In the genomic region with DNA sequence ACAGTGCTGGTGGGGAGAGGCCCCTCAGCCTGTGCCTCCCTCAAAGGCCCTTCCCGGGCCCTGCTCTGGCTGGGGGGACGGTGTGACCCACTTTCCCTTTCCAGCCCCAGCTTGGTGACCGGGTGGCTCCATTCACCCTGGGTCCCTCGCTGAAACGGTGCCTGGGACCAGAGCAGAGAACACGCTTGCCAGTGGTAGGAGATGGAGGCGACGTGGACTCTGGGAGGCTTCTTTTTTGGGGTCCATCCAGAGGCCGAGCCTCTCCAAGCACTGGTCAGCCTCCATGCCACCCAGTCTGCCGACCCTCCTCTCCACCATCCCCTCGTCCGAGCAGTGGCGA, we compare ENCODE assay signal across 21 cellular contexts. TPM values are rescaled to one million over a fixed set of nuclear protein-coding genes. Genes with fewer than 3 reads are reported as not detected.
DNase-seq lines count a peak whose midpoint lies in the region; ATAC-seq, FAIRE-seq and TF ChIP-seq lines count a peak whose summit lies in the region.
"Had no signal": no experiment of that assay in that cellular context is flagged by ENCODE, and none has a peak within 500 bp of the region (broad histone marks: within the 10 kb centered on the region; RNA-seq: fewer than 3 reads in every experiment).

No MANE protein-coding gene starts in this region.

- POLR2A ChIA-PET in A673 (lab: Charles Lee; ENCODE audit: low non-redundant PET), result no interaction called here
- POLR2A ChIA-PET in HCT116 (lab: Charles Lee), result no interaction called here
- POLR2A ChIA-PET in GM12878 (lab: Charles Lee), result no interaction called here

- H3K4me3 ChIP-seq in A673 (ENCODE audit: low read depth, low read length, poor library complexity, severe bottlenecking) (no peak overlapping the region), HCT116 (replicated peaks in 1 of 2; ENCODE audit: low read depth in 1 of 2, low read length in 2 of 2) (no peak overlapping the region), GM12878 (no peak overlapping the region), osteoblast (ENCODE audit: insufficient read depth, low read length) (no peak overlapping the region), small intestine (ENCODE audit: low read depth in 1 of 2, low read length in 2 of 2) (no peak overlapping the region)
- H3K4me3 ChIP-seq: GM23248 had no signal

- H2AFZ ChIP-seq in HCT116 (ENCODE audit: low read depth, low read length, poor library complexity, severe bottlenecking) (no peak overlapping the region), GM12878 (ENCODE audit: control insufficient read depth, low read depth, low read length) (no peak overlapping the region), osteoblast (ENCODE audit: low read length) (no peak overlapping the region)
- H2AFZ ChIP-seq: GM23248 had no signal

- TF ChIP-seq CTCF in A673 (conservative IDR thresholded peaks at IDR 0.05; ENCODE audit: low read depth, low read length) (no peak), HCT116 (IDR thresholded peaks at IDR 0.05 in 2 of 3, conservative IDR thresholded peaks at IDR 0.05 in 1 of 3; ENCODE audit: borderline replicate concordance in 1 of 3, insufficient read depth in 1 of 3, low read depth in 2 of 3, low read length in 2 of 3) (no peak), GM12878 (IDR thresholded peaks at IDR 0.05 in 2 of 3, conservative IDR thresholded peaks at IDR 0.05 in 1 of 3; ENCODE audit: control insufficient read depth in 2 of 3, extremely low read depth in 1 of 3, insufficient read depth in 1 of 3, low read depth in 3 of 3, low read length in 3 of 3) (no peak), osteoblast (IDR thresholded peaks at IDR 0.05; ENCODE audit: extremely low read depth, low read depth, low read length) (no peak)

- WGBS in GM12878 (ENCODE audit: insufficient coverage, insufficient replicate concordance, low lambda C conversion rate, missing lambda C conversion rate), result 63% methylated on average over 13 of the region's 13 CpGs
- WGBS in small intestine, 3 donors, result 81 to 86% (median 82%) methylated on average over 13 of the region's 13 CpGs

- H3K27me3 ChIP-seq in A673 (replicated peaks; ENCODE audit: insufficient read depth, low read depth, low read length, poor library complexity), result no peaks in the 10 kb centered on the region
- no peaks in the 10 kb centered on the region for H3K27me3 ChIP-seq in HCT116 (ENCODE audit: insufficient read depth, low read length)
- no peaks in the 10 kb centered on the region for H3K27me3 ChIP-seq in GM12878 (replicated peaks in 1 of 2; ENCODE audit: control insufficient read depth in 2 of 2, insufficient read depth in 2 of 2, low read length in 1 of 2)
- H3K27me3 ChIP-seq in osteoblast (ENCODE audit: insufficient read depth, low read length), result no peaks in the 10 kb centered on the region
- H3K27me3 ChIP-seq in small intestine (ENCODE audit: control insufficient read depth in 2 of 2, insufficient read depth in 2 of 2, low read length in 2 of 2), result no peaks in the 10 kb centered on the region

- H3K4me2 ChIP-seq in HCT116 (ENCODE audit: low read length) (no peak overlapping the region), GM12878 (ENCODE audit: control insufficient read depth, insufficient read depth) (no peak overlapping the region), osteoblast (ENCODE audit: insufficient read depth, low read length) (no peak overlapping the region)

- SMC1A ChIA-PET in GM12878 (lab: Charles Lee; ENCODE audit: uncharacterized antibody, unreplicated experiment), result no interaction called here

- H3K9me3 ChIP-seq in A673 (ENCODE audit: low read depth, low read length, poor library complexity, severe bottlenecking) (no peaks in the 10 kb centered on the region), HCT116 (ENCODE audit: control insufficient read depth in 1 of 2, insufficient read depth in 1 of 2, low read depth in 1 of 2, low read length in 2 of 2) (no peaks in the 10 kb centered on the region), GM12878 (replicated peaks; ENCODE audit: control insufficient read depth, insufficient read depth, low read length) (no peaks in the 10 kb centered on the region), osteoblast (ENCODE audit: low read depth, low read length) (no peaks in the 10 kb centered on the region), small intestine (ENCODE audit: control insufficient read depth, low read depth) (no peaks in the 10 kb centered on the region)
- H3K9me3 ChIP-seq: Caco-2 had no signal

- no peaks in the 10 kb centered on the region; the same call in 1 of the 2 replicates for H4K20me1 ChIP-seq in HCT116 (ENCODE audit: insufficient read depth)
- H4K20me1 ChIP-seq in GM12878 (ENCODE audit: control insufficient read depth, insufficient read depth), result no peaks in the 10 kb centered on the region
- peaks cover 4% of the 10 kb centered on the region for H4K20me1 ChIP-seq in osteoblast (ENCODE audit: insufficient read depth, low read length)

- BruUV-seq in A673 (replicated peaks; lab: Mats Ljungman, UMichigan), result no TSS peak
- BruUV-seq in HCT116 (replicated peaks; lab: Mats Ljungman, UMichigan), result no TSS peak
- no TSS peak for BruUV-seq in GM12878 (replicated peaks; lab: Mats Ljungman, UMichigan)

- in situ Hi-C loops in GM12878 (cut with MboI), result no loop called here

- no peak for TF ChIP-seq POLR2A in HCT116 (IDR thresholded peaks at IDR 0.05; ENCODE audit: borderline replicate concordance, extremely low read depth, insufficient read depth, insufficient read length)
- peak; percentile 31; the same call in 1 of the 2 replicates for TF ChIP-seq POLR2A in GM12878 (IDR thresholded peaks at IDR 0.05; ENCODE audit: low read depth, low read length)

- H3K9me2 ChIP-seq in HCT116 (ENCODE audit: insufficient read depth), result no peaks in the 10 kb centered on the region

- H3K27ac ChIP-seq in A673 (ENCODE audit: low read depth, low read length, poor library complexity, severe bottlenecking) (peak overlapping the region; percentile 59), HCT116 (ENCODE audit: low read depth, low read length) (no peak overlapping the region; the same call in 1 of the 2 replicates), GM12878 (ENCODE audit: control insufficient read depth, insufficient read depth) (no peak overlapping the region), osteoblast (ENCODE audit: low read depth, low read length) (no peak overlapping the region), small intestine (ENCODE audit: low read depth in 1 of 2, low read length in 1 of 2) (no peak overlapping the region)
- H3K27ac ChIP-seq: C4-2B, GM23248 had no signal

- DNase-seq in A673 (ENCODE audit: low spot score) (no peak), HCT116 (ENCODE audit: low read depth, low spot score) (no peak), GM12878 (ENCODE audit: low read depth, low spot score) (no peak), osteoblast (ENCODE audit: insufficient read length, low spot score, missing footprints) (peak; percentile 91), small intestine (no peak), NCI-H446 (lab: John Stamatoyannopoulos, UW) (no peak)
- DNase-seq: 8988T; Caco-2; CD4-positive, alpha-beta T cell; GM23248; HCEC 1CT; KBM-7 had no signal

- no peak for TF ChIP-seq EP300 in GM12878 (IDR thresholded peaks at IDR 0.05; ENCODE audit: borderline replicate concordance in 1 of 2, control insufficient read depth in 1 of 2, low read depth in 2 of 2, low read length in 2 of 2)

- H3K36me3 ChIP-seq in A673 (ENCODE audit: insufficient read depth, low read length, poor library complexity, severe bottlenecking) (peaks cover 8% of the 10 kb centered on the region), HCT116 (ENCODE audit: control insufficient read depth in 1 of 2, insufficient read depth in 2 of 2, low read length in 2 of 2) (peaks cover 0 to 10% of the 10 kb centered on the region in 2 experiments; a peak in 1 of 4 replicates), GM12878 (ENCODE audit: control insufficient read depth in 2 of 2, insufficient read depth in 2 of 2, low read length in 1 of 2) (no peaks in the 10 kb centered on the region; a peak in 2 of 4 replicates), osteoblast (ENCODE audit: insufficient read depth, low read length) (no peaks in the 10 kb centered on the region), small intestine (ENCODE audit: control insufficient read depth in 2 of 2, insufficient read depth in 2 of 2, low read length in 2 of 2) (no peaks in the 10 kb centered on the region)

- TF ChIP-seq RAD21 in HCT116 (IDR thresholded peaks at IDR 0.05; ENCODE audit: low read depth), result no peak
- TF ChIP-seq RAD21 in GM12878 (IDR thresholded peaks at IDR 0.05; ENCODE audit: insufficient read depth, low read depth, low read length), result no peak

- RAD21 ChIA-PET in HCT116 (lab: Charles Lee; ENCODE audit: low non-redundant PET in 1 of 2, low total read pairs in 2 of 2, uncharacterized antibody in 2 of 2, unreplicated experiment in 2 of 2), result no interaction called here
- RAD21 ChIA-PET in GM12878 (lab: Charles Lee; ENCODE audit: unreplicated experiment), result no interaction called here

- CTCF ChIA-PET in A673 (lab: Charles Lee) (no interaction called here), HCT116 (lab: Charles Lee) (no interaction called here), GM12878 (lab: Yijun Ruan, JAX) (no interaction called here)

- no peak for FAIRE-seq in GM12878 (lab: Jason Lieb, UNC)
- no peak for FAIRE-seq in small intestine (lab: Jason Lieb, UNC)
- FAIRE-seq: D721Med, G401.6, GM12892, GM18507, H54, HTR-8/SVneo had no signal

- 0 out of 2 replicates have a peak, but pooled peaks have one; percentile 3 for ATAC-seq in HCT116
- ATAC-seq in GM12878, result no peak
- no peak for ATAC-seq in HG03095 (IDR thresholded peaks at IDR 0.05; ENCODE audit: unreplicated experiment)

- H3K9ac ChIP-seq in HCT116 (ENCODE audit: low read length) (no peak overlapping the region), GM12878 (ENCODE audit: control insufficient read depth, insufficient read depth, low read length) (no peak overlapping the region)
- H3K9ac ChIP-seq: GM23248 had no signal

- intact Hi-C loops in A673 (cut with micrococcal nuclease; ENCODE audit: unreplicated experiment) (no loop called here), HCT116 (cut with micrococcal nuclease) (no loop called here), GM12878 (cut with micrococcal nuclease; ENCODE audit: unreplicated experiment) (no loop called here)

- H3K4me1 ChIP-seq in A673 (ENCODE audit: insufficient read depth, low read length, poor library complexity, severe bottlenecking) (peaks cover 13% of the 10 kb centered on the region), HCT116 (ENCODE audit: control insufficient read depth in 1 of 2, insufficient read depth in 2 of 2, low read length in 2 of 2) (peaks cover 15 to 18% of the 10 kb centered on the region in 2 experiments; a peak in 3 of 4 replicates), GM12878 (ENCODE audit: control insufficient read depth, insufficient read depth, low read length) (no peaks in the 10 kb centered on the region), osteoblast (ENCODE audit: insufficient read depth, low read length) (no peaks in the 10 kb centered on the region), small intestine (ENCODE audit: control insufficient read depth in 2 of 2, insufficient read depth in 1 of 2, low read depth in 1 of 2, low read length in 1 of 2) (no peaks in the 10 kb centered on the region)

- H3K79me2 ChIP-seq in HCT116 (ENCODE audit: insufficient read depth, low read length), result peaks cover 7% of the 10 kb centered on the region; the same call in 1 of the 2 replicates
- H3K79me2 ChIP-seq in GM12878 (ENCODE audit: control insufficient read depth, insufficient read depth, low read length), result peaks cover under 1% of the 10 kb centered on the region; the same call in 1 of the 2 replicates
- H3K79me2 ChIP-seq in osteoblast (ENCODE audit: insufficient read depth, low read length), result no peaks in the 10 kb centered on the region

RNA-seq across cellular contexts. Expression of gene CENPX, which starts 7.7 kb away (rescaled TPM):
- total RNA-seq in A673 (2021), result 153 and 165 TPM in 2 replicates
- 184 TPM for total RNA-seq in HCT116 (2021; ENCODE audit: unreplicated experiment)
- polyA plus RNA-seq in HCT116 (2012), result 149 and 157 TPM in 2 replicates
- 11.1 and 12.5 TPM in 2 replicates for total RNA-seq in GM12878 (2013; cell fraction: nucleolus; rRNA removed)
- 84.0 and 101 TPM in 2 replicates for total RNA-seq in GM12878 (2014; rRNA removed)
- total RNA-seq in GM12878 (2014; rRNA removed; fragmentation: Illumina TruSeq; extraction: Trizol), result 36.1 and 39.4 TPM in 2 replicates
- total RNA-seq in GM12878 (2021), result 84.0 and 89.0 TPM in 2 replicates
- polyA plus RNA-seq in GM12878 (2011; ENCODE audit: low read depth), result 25.7 TPM
- 29.3 and 54.8 TPM in 2 replicates for polyA plus RNA-seq in GM12878 (2011; rRNA removed)
- polyA plus RNA-seq in GM12878 (2011; cell fraction: cytosol; rRNA removed), result 67.3 and 105 TPM in 2 replicates
- polyA plus RNA-seq in GM12878 (2011; cell fraction: nucleus; rRNA removed), result 77.9 and 82.8 TPM in 2 replicates
- polyA plus RNA-seq in GM12878 (2012), result 34.3 and 37.6 TPM in 2 replicates
- 4.1 and 26.8 TPM in 2 replicates for polyA plus RNA-seq in GM12878 (2014; fragmentation: Illumina TruSeq; extraction: Trizol)
- 10 to 100 TPM; 11.7 to 39.3 TPM for polyA plus RNA-seq in GM12878 (2014; fragmentation: Nextera tagmentation; extraction: Ambion mirVana)
- 111 and 113 TPM in 2 replicates for polyA plus RNA-seq in GM12878 (2014; rRNA removed)
- polyA plus RNA-seq in GM12878 (2016; fragmentation: Nextera tagmentation; extraction: Ambion mirVana), result 100 to 1,000 TPM; 181 to 182 TPM
- polyA minus RNA-seq in GM12878 (2011; rRNA and poly(A)+ RNA removed), result 10.0 and 21.6 TPM in 2 replicates
- 10.6 and 11.4 TPM in 2 replicates for polyA minus RNA-seq in GM12878 (2011; cell fraction: cytosol; rRNA and poly(A)+ RNA removed)
- 12.7 and 15.8 TPM in 2 replicates for polyA minus RNA-seq in GM12878 (2011; cell fraction: nucleus; rRNA and poly(A)+ RNA removed)
- 13.8 and 18.8 TPM in 2 replicates for total RNA-seq in osteoblast
- polyA plus RNA-seq in small intestine, result 100 to 1,000 TPM; 118 to 241 (median 126) TPM

RNA-seq across cellular contexts. Expression of gene LRRC45, which starts 8.2 kb away (rescaled TPM):
- total RNA-seq in A673 (2021) (34.3 and 37.8 TPM in 2 replicates), HCT116 (2021; ENCODE audit: unreplicated experiment) (40.1 TPM), GM12878 (2014; rRNA removed) (18.6 and 24.2 TPM in 2 replicates), GM12878 (2014; rRNA removed; fragmentation: Illumina TruSeq; extraction: Trizol) (5.9 and 8.9 TPM in 2 replicates), GM12878 (2021) (24.9 and 27.7 TPM in 2 replicates), osteoblast (12.1 and 13.4 TPM in 2 replicates)
- polyA plus RNA-seq in HCT116 (2012), result 17.3 and 17.4 TPM in 2 replicates
- total RNA-seq in GM12878 (2013; cell fraction: nucleolus; rRNA removed), result 22.5 and 23.4 TPM in 2 replicates
- 2.2 TPM for polyA plus RNA-seq in GM12878 (2011; ENCODE audit: low read depth)
- polyA plus RNA-seq in GM12878 (2011; rRNA removed) (4.5 and 7.7 TPM in 2 replicates), GM12878 (2014; fragmentation: Illumina TruSeq; extraction: Trizol) (2.5 and 3.6 TPM in 2 replicates), GM12878 (2014; fragmentation: Nextera tagmentation; extraction: Ambion mirVana) (under 1 TPM; 0.03 to 0.05 TPM), GM12878 (2014; rRNA removed) (24.2 and 24.4 TPM in 2 replicates), GM12878 (2016; fragmentation: Nextera tagmentation; extraction: Ambion mirVana) (10 to 100 TPM; 12.0 to 13.4 TPM), small intestine (10 to 100 TPM; 10.8 to 26.7 (median 18.6) TPM)
- polyA plus RNA-seq in GM12878 (2011; cell fraction: cytosol; rRNA removed), result 7.3 and 16.6 TPM in 2 replicates
- 72.6 and 103 TPM in 2 replicates for polyA plus RNA-seq in GM12878 (2011; cell fraction: nucleus; rRNA removed)
- polyA plus RNA-seq in GM12878 (2012), result 8.6 and 9.9 TPM in 2 replicates
- 4.2 and 11.4 TPM in 2 replicates for polyA minus RNA-seq in GM12878 (2011; rRNA and poly(A)+ RNA removed)
- 4.7 and 6.4 TPM in 2 replicates for polyA minus RNA-seq in GM12878 (2011; cell fraction: cytosol; rRNA and poly(A)+ RNA removed)
- 12.8 and 27.8 TPM in 2 replicates for polyA minus RNA-seq in GM12878 (2011; cell fraction: nucleus; rRNA and poly(A)+ RNA removed)

RNA-seq across cellular contexts. Expression of gene RAC3, which starts 16.5 kb away (rescaled TPM):
- total RNA-seq in A673 (2021) (24.8 and 42.0 TPM in 2 replicates), HCT116 (2021; ENCODE audit: unreplicated experiment) (120 TPM), GM12878 (2014; rRNA removed) (23.5 and 29.8 TPM in 2 replicates), GM12878 (2014; rRNA removed; fragmentation: Illumina TruSeq; extraction: Trizol) (9.0 and 9.2 TPM in 2 replicates), GM12878 (2021) (14.6 and 16.2 TPM in 2 replicates), osteoblast (0.59 and 1.8 TPM in 2 replicates)
- polyA plus RNA-seq in HCT116 (2012), result 114 and 123 TPM in 2 replicates
- total RNA-seq in GM12878 (2013; cell fraction: nucleolus; rRNA removed), result 2.7 and 4.9 TPM in 2 replicates
- 0.71 TPM for polyA plus RNA-seq in GM12878 (2011; ENCODE audit: low read depth)
- polyA plus RNA-seq in GM12878 (2011; rRNA removed) (1.2 and 4.2 TPM in 2 replicates), GM12878 (2014; fragmentation: Illumina TruSeq; extraction: Trizol) (2.8 and 9.8 TPM in 2 replicates), GM12878 (2014; fragmentation: Nextera tagmentation; extraction: Ambion mirVana) (under 1 TPM; 0.11 to 0.16 TPM), GM12878 (2014; rRNA removed) (32.9 and 39.8 TPM in 2 replicates), GM12878 (2016; fragmentation: Nextera tagmentation; extraction: Ambion mirVana) (1 to 10 TPM; 1.7 TPM), small intestine (10 to 100 TPM in 1 of 3 donors, 1 to 10 TPM in 1, under 1 TPM in 1; 0.81 to 11.2 (median 4.7) TPM)
- polyA plus RNA-seq in GM12878 (2011; cell fraction: cytosol; rRNA removed), result 4.7 and 7.5 TPM in 2 replicates
- polyA plus RNA-seq in GM12878 (2011; cell fraction: nucleus; rRNA removed), result 33.2 and 47.4 TPM in 2 replicates
- 3.4 and 4.9 TPM in 2 replicates for polyA plus RNA-seq in GM12878 (2012)
- polyA minus RNA-seq in GM12878 (2011; rRNA and poly(A)+ RNA removed), result 0.44 and 1.0 TPM in 2 replicates
- polyA minus RNA-seq in GM12878 (2011; cell fraction: cytosol; rRNA and poly(A)+ RNA removed), result 3.1 TPM in 1 of 2 replicates, not detected in the other
- polyA minus RNA-seq in GM12878 (2011; cell fraction: nucleus; rRNA and poly(A)+ RNA removed), result 2.3 and 4.8 TPM in 2 replicates
- polyA plus RNA-seq: IgD-negative memory B cell had no signal

RNA-seq across cellular contexts. Expression of gene DCXR, which starts 22.6 kb away (rescaled TPM):
- total RNA-seq in A673 (2021) (140 and 191 TPM in 2 replicates), HCT116 (2021; ENCODE audit: unreplicated experiment) (306 TPM), GM12878 (2014; rRNA removed) (80.8 and 85.8 TPM in 2 replicates), GM12878 (2014; rRNA removed; fragmentation: Illumina TruSeq; extraction: Trizol) (32.4 and 39.9 TPM in 2 replicates), GM12878 (2021) (110 and 119 TPM in 2 replicates), osteoblast (23.9 and 31.8 TPM in 2 replicates)
- 324 and 351 TPM in 2 replicates for polyA plus RNA-seq in HCT116 (2012)
- 13.4 and 14.9 TPM in 2 replicates for total RNA-seq in GM12878 (2013; cell fraction: nucleolus; rRNA removed)
- polyA plus RNA-seq in GM12878 (2011; ENCODE audit: low read depth), result 79.4 TPM
- polyA plus RNA-seq in GM12878 (2011; rRNA removed) (29.9 and 66.6 TPM in 2 replicates), GM12878 (2014; fragmentation: Illumina TruSeq; extraction: Trizol) (45.6 and 92.0 TPM in 2 replicates), GM12878 (2014; fragmentation: Nextera tagmentation; extraction: Ambion mirVana) (10 to 100 TPM; 12.3 to 44.8 TPM), GM12878 (2014; rRNA removed) (128 and 151 TPM in 2 replicates), GM12878 (2016; fragmentation: Nextera tagmentation; extraction: Ambion mirVana) (100 to 1,000 TPM; 122 to 139 TPM), small intestine (100 to 1,000 TPM; 103 to 147 (median 121) TPM)
- 188 and 195 TPM in 2 replicates for polyA plus RNA-seq in GM12878 (2011; cell fraction: cytosol; rRNA removed)
- polyA plus RNA-seq in GM12878 (2011; cell fraction: nucleus; rRNA removed), result 136 and 154 TPM in 2 replicates
- 73.6 and 79.6 TPM in 2 replicates for polyA plus RNA-seq in GM12878 (2012)
- 53.5 and 69.9 TPM in 2 replicates for polyA minus RNA-seq in GM12878 (2011; rRNA and poly(A)+ RNA removed)
- 23.2 and 25.8 TPM in 2 replicates for polyA minus RNA-seq in GM12878 (2011; cell fraction: cytosol; rRNA and poly(A)+ RNA removed)
- polyA minus RNA-seq in GM12878 (2011; cell fraction: nucleus; rRNA and poly(A)+ RNA removed), result 21.6 and 34.3 TPM in 2 replicates

RNA-seq across cellular contexts. Expression of gene RFNG, which starts 36.7 kb away (rescaled TPM):
- 31.5 and 39.4 TPM in 2 replicates for total RNA-seq in A673 (2021)
- total RNA-seq in HCT116 (2021; ENCODE audit: unreplicated experiment), result 52.0 TPM
- 53.5 and 62.2 TPM in 2 replicates for polyA plus RNA-seq in HCT116 (2012)
- total RNA-seq in GM12878 (2013; cell fraction: nucleolus; rRNA removed), result 23.5 and 23.7 TPM in 2 replicates
- 14.5 and 14.8 TPM in 2 replicates for total RNA-seq in GM12878 (2014; rRNA removed)
- 5.2 and 7.8 TPM in 2 replicates for total RNA-seq in GM12878 (2014; rRNA removed; fragmentation: Illumina TruSeq; extraction: Trizol)
- total RNA-seq in GM12878 (2021), result 17.7 and 19.6 TPM in 2 replicates
- polyA plus RNA-seq in GM12878 (2011; ENCODE audit: low read depth), result 10.9 TPM
- polyA plus RNA-seq in GM12878 (2011; rRNA removed), result 4.4 and 7.1 TPM in 2 replicates
- 6.6 and 12.0 TPM in 2 replicates for polyA plus RNA-seq in GM12878 (2011; cell fraction: cytosol; rRNA removed)
- polyA plus RNA-seq in GM12878 (2011; cell fraction: nucleus; rRNA removed), result 83.6 and 89.3 TPM in 2 replicates
- 20.4 and 23.3 TPM in 2 replicates for polyA plus RNA-seq in GM12878 (2012)
- 1.3 and 7.2 TPM in 2 replicates for polyA plus RNA-seq in GM12878 (2014; fragmentation: Illumina TruSeq; extraction: Trizol)
- polyA plus RNA-seq in GM12878 (2014; fragmentation: Nextera tagmentation; extraction: Ambion mirVana), result under 1 TPM; 0.10 to 0.93 TPM
- polyA plus RNA-seq in GM12878 (2014; rRNA removed), result 19.0 and 22.4 TPM in 2 replicates
- 1 to 10 TPM; 1.6 to 2.6 TPM for polyA plus RNA-seq in GM12878 (2016; fragmentation: Nextera tagmentation; extraction: Ambion mirVana)
- polyA minus RNA-seq in GM12878 (2011; rRNA and poly(A)+ RNA removed), result 2.4 and 4.8 TPM in 2 replicates
- 2.9 and 4.4 TPM in 2 replicates for polyA minus RNA-seq in GM12878 (2011; cell fraction: cytosol; rRNA and poly(A)+ RNA removed)
- 8.1 and 8.2 TPM in 2 replicates for polyA minus RNA-seq in GM12878 (2011; cell fraction: nucleus; rRNA and poly(A)+ RNA removed)
- 46.3 and 52.7 TPM in 2 replicates for total RNA-seq in osteoblast
- polyA plus RNA-seq in small intestine, result 10 to 100 TPM; 35.4 to 43.8 (median 40.0) TPM
